Comparison of ENCODE assay signal across 8 cellular contexts in genomic region chrX:57592894-57593215, GRCh38. TPM values are rescaled to one million over a fixed set of nuclear protein-coding genes. Genes with fewer than 3 reads are reported as not detected.
DNase-seq lines count a peak whose midpoint lies in the region; ATAC-seq and TF ChIP-seq lines count a peak whose summit lies in the region.
"Not testable (repeated sequence)": the region's sequence is repeated elsewhere in the genome, so short reads cannot be mapped to it uniquely, and the experiment has no call there.

No MANE protein-coding gene starts in this region.

- H3K4me3 Mint-ChIP-seq in GM23338 (peak overlapping the region; percentile 65), type B pancreatic cell (peak overlapping the region; percentile 78)
- H3K4me3 Mint-ChIP-seq in activated naive CD8-positive, alpha-beta T cell treated with anti-CD3 and anti-CD28 coated beads for 36 hours = peak overlapping the region; percentile 62
- peak overlapping the region; percentile 41 for H3K4me3 Mint-ChIP-seq in natural killer cell treated with Interleukin-12 subunit alpha and Interleukin-12 subunit beta and Interleukin-15 and Interleukin-18, amount 100 ng/mL, for 72 hours

- H3K27ac Mint-ChIP-seq in GM23338; natural killer cell treated with Interleukin-12 subunit alpha and Interleukin-12 subunit beta and Interleukin-15 and Interleukin-18, amount 100 ng/mL, for 72 hours: not testable (repeated sequence)
- H3K27ac Mint-ChIP-seq in activated naive CD8-positive, alpha-beta T cell treated with anti-CD3 and anti-CD28 coated beads for 36 hours = peak overlapping the region; percentile 34
- peak overlapping the region; percentile 56 for H3K27ac Mint-ChIP-seq in type B pancreatic cell

- DNase-seq in GM06990 (ENCODE audit: extremely low read depth, insufficient read length) = peak; percentile 46
- peak; percentile 44 for DNase-seq in GM23338 (ENCODE audit: low spot score)
- DNase-seq in RPMI7951 (ENCODE audit: low read depth) = peak; percentile 47
- peak; percentile 24 for DNase-seq in activated naive CD8-positive, alpha-beta T cell treated with anti-CD3 and anti-CD28 coated beads for 36 hours
- peak; percentile 50 for DNase-seq in glomerular visceral epithelial cell (ENCODE audit: extremely low spot score)
- not testable (repeated sequence) for DNase-seq in natural killer cell treated with Interleukin-12 subunit alpha and Interleukin-12 subunit beta and Interleukin-15 and Interleukin-18, amount 100 ng/mL, for 72 hours (ENCODE audit: low spot score); type B pancreatic cell (ENCODE audit: extremely low spot score, unreplicated experiment)

- not testable (repeated sequence) for H3K27me3 ChIP-seq in GM06990 (replicated peaks; ENCODE audit: control insufficient read depth, insufficient read depth, low read length); GM23338 (ENCODE audit: insufficient read depth); HUES6 (ENCODE audit: control insufficient read depth, insufficient read depth, low read length)

- not testable (repeated sequence) for H3F3A ChIP-seq in GM23338 (replicated peaks; ENCODE audit: low read depth)

- peak overlapping the region; percentile 70 for H3K4me2 ChIP-seq in GM23338

- H3K4me3 ChIP-seq in GM06990 (replicated peaks; ENCODE audit: low read depth, low read length) = peak overlapping the region; percentile 58
- H3K4me3 ChIP-seq in GM23338 = peak overlapping the region; percentile 60
- peak overlapping the region; percentile 69 for H3K4me3 ChIP-seq in HUES6 (ENCODE audit: low read depth, low read length)

- not testable (repeated sequence) for H3K27me3 Mint-ChIP-seq in GM23338 (ENCODE audit: insufficient read depth, low read depth, poor library complexity); activated naive CD8-positive, alpha-beta T cell treated with anti-CD3 and anti-CD28 coated beads for 36 hours; natural killer cell treated with Interleukin-12 subunit alpha and Interleukin-12 subunit beta and Interleukin-15 and Interleukin-18, amount 100 ng/mL, for 72 hours; type B pancreatic cell

- H2AFZ ChIP-seq in GM23338 = not testable (repeated sequence)

- peaks cover 30% of the 10 kb centered on the region for H3K4me1 Mint-ChIP-seq in GM23338
- peaks cover 15% of the 10 kb centered on the region for H3K4me1 Mint-ChIP-seq in activated naive CD8-positive, alpha-beta T cell treated with anti-CD3 and anti-CD28 coated beads for 36 hours
- peaks cover 26% of the 10 kb centered on the region in 2 donors for H3K4me1 Mint-ChIP-seq in natural killer cell treated with Interleukin-12 subunit alpha and Interleukin-12 subunit beta and Interleukin-15 and Interleukin-18, amount 100 ng/mL, for 72 hours (ENCODE audit: low read depth in 2 of 2)
- H3K4me1 Mint-ChIP-seq in type B pancreatic cell (ENCODE audit: unreplicated experiment) = not testable (repeated sequence)

- not testable (repeated sequence) for H3K36me3 Mint-ChIP-seq in GM23338 (ENCODE audit: low read depth); natural killer cell treated with Interleukin-12 subunit alpha and Interleukin-12 subunit beta and Interleukin-15 and Interleukin-18, amount 100 ng/mL, for 72 hours; type B pancreatic cell
- H3K36me3 Mint-ChIP-seq in activated naive CD8-positive, alpha-beta T cell treated with anti-CD3 and anti-CD28 coated beads for 36 hours = peaks cover 33% of the 10 kb centered on the region

- ATAC-seq in GM23338 = peak; percentile 79
- peak; percentile 60 to 63 for ATAC-seq in natural killer cell treated with Interleukin-12 subunit alpha and Interleukin-12 subunit beta and Interleukin-15 and Interleukin-18, amount 100 ng/mL, for 72 hours

- not testable (repeated sequence) for TF ChIP-seq CTCF in GM06990 (IDR thresholded peaks at IDR 0.05; ENCODE audit: insufficient read depth, low read length, poor library complexity, severe bottlenecking)
- 0 out of 4 replicates have a peak, but pooled peaks of 1 of the 2 experiments have one; percentile 4 for TF ChIP-seq CTCF in GM23338 (conservative IDR thresholded peaks at IDR 0.05; ENCODE audit: low read depth in 2 of 2)
- peak; percentile 56 for TF ChIP-seq CTCF in type B pancreatic cell (conservative IDR thresholded peaks at IDR 0.05)

- H3K9ac ChIP-seq in HUES6 (ENCODE audit: low read length) = peak overlapping the region; percentile 69

- H3K9me3 ChIP-seq in HUES6 (ENCODE audit: control insufficient read depth, insufficient read depth, low read depth, low read length) = not testable (repeated sequence)

- H3K9me3 Mint-ChIP-seq in GM23338; activated naive CD8-positive, alpha-beta T cell treated with anti-CD3 and anti-CD28 coated beads for 36 hours; natural killer cell treated with Interleukin-12 subunit alpha and Interleukin-12 subunit beta and Interleukin-15 and Interleukin-18, amount 100 ng/mL, for 72 hours; type B pancreatic cell: not testable (repeated sequence)

- H3K9me2 ChIP-seq in GM23338 (ENCODE audit: insufficient read depth) = not testable (repeated sequence)

- peaks cover 20% of the 10 kb centered on the region for H3K4me1 ChIP-seq in GM23338 (ENCODE audit: insufficient read depth)
- H3K4me1 ChIP-seq in HUES6 (ENCODE audit: control insufficient read depth, insufficient read depth, low read length) = not testable (repeated sequence)

- H3K27ac ChIP-seq in GM23338 (ENCODE audit: low read depth); HUES6 (ENCODE audit: low read depth, low read length): not testable (repeated sequence)

- H3K36me3 ChIP-seq in GM06990 (ENCODE audit: control insufficient read depth, insufficient read depth, low read length); GM23338 (ENCODE audit: insufficient read depth); HUES6 (ENCODE audit: control insufficient read depth, insufficient read depth, low read length): not testable (repeated sequence)

- H3K79me2 ChIP-seq in GM23338 (replicated peaks; ENCODE audit: insufficient read depth) = peaks cover 38% of the 10 kb centered on the region

- not testable (repeated sequence) for H4K20me1 ChIP-seq in GM23338 (replicated peaks; ENCODE audit: insufficient read depth)

RNA-seq across cellular contexts. Expression of gene ZXDB, which starts 1.0 kb away (rescaled TPM):
- 15.5 and 16.1 TPM in 2 replicates for total RNA-seq in GM23338 (2014; rRNA removed; shearing (Covaris generic))
- 2.5 TPM in 2 replicates for polyA plus RNA-seq in GM23338 (2016; fragmentation: Nextera tagmentation; extraction: Ambion mirVana)
- 5.1 and 5.2 TPM in 2 replicates for total RNA-seq in RPMI7951 (2014; rRNA removed; shearing (Covaris generic))
- total RNA-seq in activated naive CD8-positive, alpha-beta T cell treated with anti-CD3 and anti-CD28 coated beads for 36 hours = 1 to 10 TPM; 6.3 to 6.8 TPM
- 1 to 10 TPM; 5.4 to 5.8 TPM for total RNA-seq in natural killer cell treated with Interleukin-12 subunit alpha and Interleukin-12 subunit beta and Interleukin-15 and Interleukin-18, amount 100 ng/mL, for 72 hours
- total RNA-seq in type B pancreatic cell (ENCODE audit: low replicate concordance) = 7.1 and 10.1 TPM in 2 replicates
